8 cellular contexts compared by ENCODE assay signal in genomic region chr17:45052052-45052772, GRCh38. TPM values are rescaled to one million over a fixed set of nuclear protein-coding genes. Genes with fewer than 3 reads are reported as not detected.
DNase-seq lines count a peak whose midpoint lies in the region; ATAC-seq, FAIRE-seq and TF ChIP-seq lines count a peak whose summit lies in the region.

No MANE protein-coding gene starts in this region.

- FAIRE-seq in small intestine (lab: Jason Lieb, UNC), result no peak

- ATAC-seq in HG02759 (IDR thresholded peaks at IDR 0.05; ENCODE audit: unreplicated experiment), result no peak

- H3K27ac ChIP-seq in KMS-11 (peak overlapping the region; percentile 65), angular gyrus (ENCODE audit: low read depth, low read length) (peak overlapping the region; percentile 72), small intestine (ENCODE audit: low read depth in 1 of 2, low read length in 1 of 2) (peak overlapping the region; percentile 83 to 90)

- H3K36me3 ChIP-seq in KMS-11 (ENCODE audit: insufficient read depth), result no peaks in the 10 kb centered on the region
- H3K36me3 ChIP-seq in iPS-15b (ENCODE audit: control insufficient read depth, insufficient read depth, low read length), result no peaks in the 10 kb centered on the region
- H3K36me3 ChIP-seq in small intestine (ENCODE audit: control insufficient read depth in 2 of 2, insufficient read depth in 2 of 2, low read length in 2 of 2), result no peaks in the 10 kb centered on the region

- DNase-seq in COLO668 (lab: John Stamatoyannopoulos, UW; ENCODE audit: unreplicated experiment) (peak; percentile 32), SK-MEL-5 (ENCODE audit: low read depth, low spot score) (peak; percentile 31), small intestine (peak; percentile 51), epidermal melanocyte (ENCODE audit: insufficient read length, low spot score) (no peak)

- H3K4me1 ChIP-seq in KMS-11 (ENCODE audit: low read depth, poor library complexity, severe bottlenecking) (peaks cover 18% of the 10 kb centered on the region), iPS-15b (ENCODE audit: control insufficient read depth, insufficient read depth, low read length) (peaks cover 2% of the 10 kb centered on the region), small intestine (ENCODE audit: control insufficient read depth in 2 of 2, insufficient read depth in 1 of 2, low read depth in 1 of 2, low read length in 1 of 2) (peaks cover 3% of the 10 kb centered on the region in 2 donors)

- WGBS in small intestine, 3 donors, result 13 to 22% (median 16%) methylated on average over 20 to 36 of the region's 36 CpGs

- H3K4me3 ChIP-seq in KMS-11 (IDR thresholded peaks at IDR 0.05; ENCODE audit: insufficient read depth, low read depth, low read length), result no peak overlapping the region
- peak overlapping the region; percentile 68 for H3K4me3 ChIP-seq in iPS-15b (ENCODE audit: low read depth, low read length)
- peak overlapping the region; percentile 38 to 69 for H3K4me3 ChIP-seq in small intestine (ENCODE audit: low read depth in 1 of 2, low read length in 2 of 2)

- H3K9me3 ChIP-seq in iPS-15b (ENCODE audit: control insufficient read depth, insufficient read depth, low read length) (no peaks in the 10 kb centered on the region), small intestine (ENCODE audit: control insufficient read depth, low read depth) (no peaks in the 10 kb centered on the region)

- H2AFZ ChIP-seq in KMS-11 (ENCODE audit: low read depth), result peak overlapping the region; percentile 53; the same call in 1 of the 2 replicates

- H3K4me2 ChIP-seq in KMS-11, result peak overlapping the region; percentile 40; the same call in 1 of the 2 replicates

- no peaks in the 10 kb centered on the region for H4K20me1 ChIP-seq in KMS-11 (ENCODE audit: insufficient read depth)

- in situ Hi-C loops in SK-MEL-5 (cut with HindIII; ENCODE audit: low pct_unique_long_range_greater_than_20kb, low sequenced_read_pairs), result no loop called here

- no peak for TF ChIP-seq CTCF in KMS-11 (conservative IDR thresholded peaks at IDR 0.05; ENCODE audit: low read depth, low read length)

- H3K9ac ChIP-seq in KMS-11 (peak overlapping the region; percentile 66), iPS-15b (ENCODE audit: low read depth, low read length) (peak overlapping the region; percentile 90)

- H3K27me3 ChIP-seq in KMS-11 (ENCODE audit: insufficient read depth, low read depth), result no peaks in the 10 kb centered on the region
- H3K27me3 ChIP-seq in iPS-15b (ENCODE audit: control insufficient read depth, insufficient read depth, low read length), result no peaks in the 10 kb centered on the region
- H3K27me3 ChIP-seq in small intestine (ENCODE audit: control insufficient read depth in 2 of 2, insufficient read depth in 2 of 2, low read length in 2 of 2), result no peaks in the 10 kb centered on the region

- H3K79me2 ChIP-seq in KMS-11 (ENCODE audit: insufficient read depth, low read depth), result peaks cover 31% of the 10 kb centered on the region

RNA-seq across cellular contexts. Expression of gene DCAKD, which starts 0.8 kb away (rescaled TPM):
- 32.1 and 41.4 TPM in 2 replicates for total RNA-seq in SK-MEL-5 (2014; rRNA removed; shearing (Covaris generic))
- 46.2 and 51.5 TPM in 2 replicates for polyA plus RNA-seq in SK-MEL-5 (2015; cell fraction: cytosol; rRNA removed)
- 22.3 and 26.7 TPM in 2 replicates for polyA plus RNA-seq in SK-MEL-5 (2015; cell fraction: nucleus; rRNA removed)
- polyA plus RNA-seq in small intestine, result 10 to 100 TPM in 1 of 3 donors, 1 to 10 TPM in 2; 4.2 to 15.2 (median 7.6) TPM

RNA-seq across cellular contexts. Expression of gene NMT1, which starts 8.9 kb away (rescaled TPM):
- 71.5 and 78.0 TPM in 2 replicates for total RNA-seq in SK-MEL-5 (2014; rRNA removed; shearing (Covaris generic))
- 71.8 and 85.7 TPM in 2 replicates for polyA plus RNA-seq in SK-MEL-5 (2015; cell fraction: cytosol; rRNA removed)
- 61.5 and 64.3 TPM in 2 replicates for polyA plus RNA-seq in SK-MEL-5 (2015; cell fraction: nucleus; rRNA removed)
- 100 to 1,000 TPM in 1 of 3 donors, 10 to 100 TPM in 2; 38.9 to 131 (median 95.1) TPM for polyA plus RNA-seq in small intestine
